Comparison of ENCODE assay signal across 7 cellular contexts in the genomic region with DNA sequence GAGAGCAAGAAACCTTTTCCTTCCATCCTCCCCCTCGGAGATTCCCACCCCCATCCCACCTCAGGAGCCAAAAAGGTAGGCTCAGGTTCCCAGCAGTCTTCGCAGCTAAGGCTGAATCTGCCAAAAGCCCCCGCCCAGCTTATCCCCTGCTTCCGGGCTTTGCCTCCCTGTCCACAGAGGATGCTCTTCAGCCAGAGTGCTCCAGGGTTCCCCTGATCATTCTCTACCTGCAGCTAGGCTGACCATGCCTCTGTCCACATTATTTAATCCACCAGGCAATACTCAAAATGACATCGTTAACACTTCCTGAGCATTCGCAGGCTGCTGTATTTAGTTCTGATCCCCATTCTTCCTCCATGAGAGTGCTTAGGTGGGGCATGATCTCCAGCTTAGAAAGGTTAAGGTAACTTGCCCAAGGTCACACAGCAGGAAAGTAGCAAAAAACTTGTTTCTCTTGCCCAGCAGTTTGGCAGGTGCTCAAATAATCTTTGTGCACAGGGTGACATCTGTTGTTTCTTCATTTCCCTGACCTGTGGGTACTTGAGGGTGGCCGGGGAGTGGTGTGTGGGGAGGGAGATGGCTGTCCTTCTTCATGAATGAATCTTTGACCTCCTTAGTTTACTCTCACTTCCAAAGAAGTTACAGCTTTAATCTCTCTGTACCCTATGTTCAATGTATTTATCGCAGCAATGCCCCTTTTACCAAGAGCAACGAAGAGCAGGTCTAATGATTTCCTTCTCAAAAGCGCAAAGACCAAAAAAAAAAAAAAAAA. TPM values are rescaled to one million over a fixed set of nuclear protein-coding genes. Genes with fewer than 3 reads are reported as not detected.
DNase-seq lines count a peak whose midpoint lies in the region; ATAC-seq and TF ChIP-seq lines count a peak whose summit lies in the region.

No MANE protein-coding gene starts in this region.

- CTCF ChIA-PET in GM10248 (lab: Yijun Ruan, JAX) = interaction anchor here (0.7 to 2.6 kb wide), 7 partner anchors 12 to 109 kb away, joined by 3 to 13 read pairs (median 4); no protein-coding TSS in a partner anchor

- H3K27me3 ChIP-seq in ectodermal cell (ENCODE audit: control insufficient read depth, insufficient read depth, low read length, poor library complexity, severe bottlenecking) (no peaks in the 10 kb centered on the region), neural cell (ENCODE audit: insufficient read depth, low read depth, low read length) (no peaks in the 10 kb centered on the region)

- no peaks in the 10 kb centered on the region for H3K9me2 ChIP-seq in neural cell (ENCODE audit: insufficient read depth, low read length)

- no peaks in the 10 kb centered on the region for H4K20me1 ChIP-seq in neural cell (ENCODE audit: insufficient read depth)

- peaks cover 14% of the 10 kb centered on the region for H3K4me1 ChIP-seq in ectodermal cell (ENCODE audit: control insufficient read depth, insufficient read depth, low read length)

- H3K79me2 ChIP-seq in neural cell (replicated peaks; ENCODE audit: insufficient read depth, low read length) = no peaks in the 10 kb centered on the region

- no peak for TF ChIP-seq EP300 in neural cell (conservative IDR thresholded peaks at IDR 0.05; ENCODE audit: poor library complexity, severe bottlenecking)

- H2AFZ ChIP-seq in neural cell (ENCODE audit: low read depth, low read length) = peak overlapping the region; percentile 21

- H3K36me3 ChIP-seq in ectodermal cell (ENCODE audit: control insufficient read depth, insufficient read depth, low read length) = peaks cover 5% of the 10 kb centered on the region
- no peaks in the 10 kb centered on the region for H3K36me3 ChIP-seq in neural cell (ENCODE audit: insufficient read depth, low read length)

- no peaks in the 10 kb centered on the region for H3F3A ChIP-seq in neural cell (ENCODE audit: insufficient read depth, low read length, poor library complexity, severe bottlenecking)

- TF ChIP-seq CTCF in GM10248 (IDR thresholded peaks at IDR 0.05; ENCODE audit: control extremely low read depth, extremely low read depth, low read depth, missing control alignments) (peak; percentile 2), neural cell (IDR thresholded peaks at IDR 0.05; ENCODE audit: poor library complexity, severe bottlenecking) (no peak)

- H3K4me3 ChIP-seq in ectodermal cell (ENCODE audit: insufficient read depth, low read depth, low read length) = peak overlapping the region; percentile 67
- peak overlapping the region; percentile 82 for H3K4me3 ChIP-seq in neural cell (ENCODE audit: low read length)

- H3K9ac ChIP-seq in neural cell (ENCODE audit: low read length) = peak overlapping the region; percentile 80

- peak overlapping the region; percentile 59 for H3K4me2 ChIP-seq in neural cell (ENCODE audit: low read length)

- POLR2A ChIA-PET in GM10248 (lab: Yijun Ruan, JAX) = interaction anchor here (0.5 kb wide), 1 partner anchor 50 kb away, joined by 6 read pairs; no protein-coding TSS in a partner anchor

- H3K9me3 ChIP-seq in ectodermal cell (ENCODE audit: control insufficient read depth, low read length) (no peaks in the 10 kb centered on the region), neural cell (ENCODE audit: low read length) (no peaks in the 10 kb centered on the region)

- no peak for TF ChIP-seq RAD21 in neural cell (conservative IDR thresholded peaks at IDR 0.05)

- DNase-seq in GM10248 (ENCODE audit: extremely low spot score) (no peak), NCI-H524 (lab: John Stamatoyannopoulos, UW) (peak; percentile 45 to 81), NOMO-1 treated with DMSO at 0.1 percent for 48 hours (lab: John Stamatoyannopoulos, UW; ENCODE audit: unreplicated experiment) (no peak)
- no peak for DNase-seq in stimulated activated CD4-positive, alpha-beta T cell treated with anti-CD3 and anti-CD28 coated beads, Interleukin-2, amount 100 ng/mL, for 48 hours

- no peak for ATAC-seq in GM18858 (IDR thresholded peaks at IDR 0.05; ENCODE audit: unreplicated experiment)

- H3K27ac ChIP-seq in ectodermal cell (ENCODE audit: insufficient read depth, low read depth, low read length, poor library complexity, severe bottlenecking) (peak overlapping the region; percentile 27), neural cell (ENCODE audit: low read length) (no peak overlapping the region)

- WGBS in ectodermal cell, 2 experiments = 23 to 25% methylated on average over 9 to 10 of the region's 10 CpGs

TF ChIP-seq in neural cell, 6 proteins besides CTCF, POLR2A, EP300 and RAD21:
- TF ChIP-seq SMC3 (conservative IDR thresholded peaks at IDR 0.05; ENCODE audit: poor library complexity) (no peak), MXI1 (conservative IDR thresholded peaks at IDR 0.05; ENCODE audit: poor library complexity, severe bottlenecking) (no peak), TAF1 (IDR thresholded peaks at IDR 0.05; ENCODE audit: low read depth) (no peak), EZH2 (IDR thresholded peaks at IDR 0.05; ENCODE audit: borderline replicate concordance, insufficient read depth, low read length, poor library complexity, severe bottlenecking) (no peak), POLR2AphosphoS5 (IDR thresholded peaks at IDR 0.05) (no peak)
- TF ChIP-seq, protein P1, sequence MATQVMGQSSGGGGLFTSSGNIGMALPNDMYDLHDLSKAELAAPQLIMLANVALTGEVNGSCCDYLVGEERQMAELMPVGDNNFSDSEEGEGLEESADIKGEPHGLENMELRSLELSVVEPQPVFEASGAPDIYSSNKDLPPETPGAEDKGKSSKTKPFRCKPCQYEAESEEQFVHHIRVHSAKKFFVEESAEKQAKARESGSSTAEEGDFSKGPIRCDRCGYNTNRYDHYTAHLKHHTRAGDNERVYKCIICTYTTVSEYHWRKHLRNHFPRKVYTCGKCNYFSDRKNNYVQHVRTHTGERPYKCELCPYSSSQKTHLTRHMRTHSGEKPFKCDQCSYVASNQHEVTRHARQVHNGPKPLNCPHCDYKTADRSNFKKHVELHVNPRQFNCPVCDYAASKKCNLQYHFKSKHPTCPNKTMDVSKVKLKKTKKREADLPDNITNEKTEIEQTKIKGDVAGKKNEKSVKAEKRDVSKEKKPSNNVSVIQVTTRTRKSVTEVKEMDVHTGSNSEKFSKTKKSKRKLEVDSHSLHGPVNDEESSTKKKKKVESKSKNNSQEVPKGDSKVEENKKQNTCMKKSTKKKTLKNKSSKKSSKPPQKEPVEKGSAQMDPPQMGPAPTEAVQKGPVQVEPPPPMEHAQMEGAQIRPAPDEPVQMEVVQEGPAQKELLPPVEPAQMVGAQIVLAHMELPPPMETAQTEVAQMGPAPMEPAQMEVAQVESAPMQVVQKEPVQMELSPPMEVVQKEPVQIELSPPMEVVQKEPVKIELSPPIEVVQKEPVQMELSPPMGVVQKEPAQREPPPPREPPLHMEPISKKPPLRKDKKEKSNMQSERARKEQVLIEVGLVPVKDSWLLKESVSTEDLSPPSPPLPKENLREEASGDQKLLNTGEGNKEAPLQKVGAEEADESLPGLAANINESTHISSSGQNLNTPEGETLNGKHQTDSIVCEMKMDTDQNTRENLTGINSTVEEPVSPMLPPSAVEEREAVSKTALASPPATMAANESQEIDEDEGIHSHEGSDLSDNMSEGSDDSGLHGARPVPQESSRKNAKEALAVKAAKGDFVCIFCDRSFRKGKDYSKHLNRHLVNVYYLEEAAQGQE (IDR thresholded peaks at IDR 0.05; ENCODE audit: borderline replicate concordance) = no peak

RNA-seq across cellular contexts. Expression of a gene that starts 0.9 kb away (rescaled TPM):
- 25.7 TPM for polyA plus RNA-seq in ectodermal cell (2013, experiment 1 of 4)
- polyA plus RNA-seq in ectodermal cell (2013, experiment 2 of 4) = 28.1 TPM
- 20.0 TPM for polyA plus RNA-seq in ectodermal cell (2013, experiment 3 of 4)
- polyA plus RNA-seq in ectodermal cell (2013, experiment 4 of 4) = 22.4 TPM
- polyA plus RNA-seq in neural cell = 25.4 and 30.9 TPM in 2 replicates
- polyA minus RNA-seq in neural cell = 20.8 and 29.2 TPM in 2 replicates

RNA-seq across cellular contexts. Expression of a gene that starts 40.0 kb away (rescaled TPM):
- polyA plus RNA-seq in ectodermal cell (2013, experiment 1 of 4) = not detected
- polyA plus RNA-seq in ectodermal cell (2013, experiment 2 of 4) = not detected
- not detected for polyA plus RNA-seq in ectodermal cell (2013, experiment 3 of 4)
- not detected for polyA plus RNA-seq in ectodermal cell (2013, experiment 4 of 4)
- polyA plus RNA-seq in neural cell = not detected in 2 replicates
- polyA minus RNA-seq in neural cell = not detected in 2 replicates

RNA-seq across cellular contexts. Expression of a gene that starts 43.4 kb away (rescaled TPM):
- polyA plus RNA-seq in ectodermal cell (2013, experiment 1 of 4) = 428 TPM
- 448 TPM for polyA plus RNA-seq in ectodermal cell (2013, experiment 2 of 4)
- 410 TPM for polyA plus RNA-seq in ectodermal cell (2013, experiment 3 of 4)
- polyA plus RNA-seq in ectodermal cell (2013, experiment 4 of 4) = 387 TPM
- polyA plus RNA-seq in neural cell = 80.2 and 117 TPM in 2 replicates
- polyA minus RNA-seq in neural cell = 156 and 192 TPM in 2 replicates

Comparison
In these comparisons a context has a peak if more than half of its experiments do, and no peak if none do; other contexts are left out.
1. DNase-seq: peak in NCI-H524 (2 of 2); none in GM10248 (single experiment), NOMO-1 treated with DMSO at 0.1 percent for 48 hours (single experiment) and stimulated activated CD4-positive, alpha-beta T cell treated with anti-CD3 and anti-CD28 coated beads, Interleukin-2, amount 100 ng/mL, for 48 hours (0 of 2).